ENCODE assay signal across 19 cellular contexts in the genomic region with DNA sequence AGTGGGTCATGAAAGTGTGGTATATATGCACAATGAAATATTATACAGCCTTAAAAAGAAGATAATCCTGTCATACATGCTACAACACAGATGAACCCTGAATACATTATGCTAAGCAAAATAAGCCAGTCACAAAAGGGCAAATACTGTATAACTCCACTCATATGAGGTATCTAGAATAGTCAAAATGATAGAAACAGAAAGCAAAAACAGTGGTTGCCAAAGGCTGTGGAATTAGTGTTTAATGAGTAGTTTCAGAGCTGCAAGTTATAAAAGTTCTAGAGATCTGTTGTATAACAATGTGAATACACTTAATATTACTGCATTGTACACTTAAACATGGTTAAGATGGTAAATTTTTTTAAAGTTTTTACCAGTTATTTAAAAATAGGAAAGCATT.
DNase-seq lines count a peak whose midpoint lies in the region; ATAC-seq and TF ChIP-seq lines count a peak whose summit lies in the region.
"Had no signal": no experiment of that assay in that cellular context is flagged by ENCODE, and none has a peak within 500 bp of the region (broad histone marks: within the 10 kb centered on the region; RNA-seq: fewer than 3 reads in every experiment).

No MANE protein-coding gene starts in this region.

- no peak for DNase-seq in SW 1271 (lab: John Stamatoyannopoulos, UW)
- DNase-seq in T-cell: no peak
- no peak for DNase-seq in neural progenitor cell (ENCODE audit: low spot score)
- no peak for DNase-seq in tibial artery
- DNase-seq: activated CD4-positive, alpha-beta memory T cell treated with anti-CD3 and anti-CD28 coated beads for 36 hours; DMS53; endodermal cell; foreskin keratinocyte; Kasumi-1; NCI-H146; NCI-H526 treated with DMSO at 0.1 percent for 48 hours; stomach; T-helper 9 cell had no signal

- H3K4me1 ChIP-seq in neural progenitor cell: no peaks in the 10 kb centered on the region
- no peaks in the 10 kb centered on the region for H3K4me1 ChIP-seq in tibial artery
- H3K4me1 ChIP-seq: foreskin keratinocyte, stomach had no signal

- no peak overlapping the region for H3K4me2 ChIP-seq in neural progenitor cell

- H3K4me3 ChIP-seq in neural progenitor cell (no peak overlapping the region), tibial artery (no peak overlapping the region)
- H3K4me3 ChIP-seq: stomach had no signal

- H3K27ac ChIP-seq in neural progenitor cell: no peak overlapping the region
- no peak overlapping the region for H3K27ac ChIP-seq in tibial artery
- H3K27ac ChIP-seq: foreskin keratinocyte, stomach had no signal

- H3K27me3 ChIP-seq in neural progenitor cell: no peaks in the 10 kb centered on the region
- H3K27me3 ChIP-seq in tibial artery: no peaks in the 10 kb centered on the region
- H3K27me3 ChIP-seq: foreskin keratinocyte, stomach had no signal

- no peaks in the 10 kb centered on the region for H3F3A ChIP-seq in neural progenitor cell (ENCODE audit: low read depth)

- H2AFZ ChIP-seq in neural progenitor cell (replicated peaks): no peak overlapping the region

- POLR2A ChIA-PET in T-cell (lab: Charles Lee): no interaction called here

- no peaks in the 10 kb centered on the region for H3K79me2 ChIP-seq in neural progenitor cell (ENCODE audit: low read depth)

- intact Hi-C loops in tibial artery (cut with DNase I; ENCODE audit: low total_unique reads): no loop called here

- peak; percentile 62 for ATAC-seq in GM18868 (IDR thresholded peaks at IDR 0.05; ENCODE audit: unreplicated experiment)
- peak; percentile 74 for ATAC-seq in GM21528 (IDR thresholded peaks at IDR 0.05; ENCODE audit: low FRiP score, unreplicated experiment)
- ATAC-seq in HG02973 (IDR thresholded peaks at IDR 0.05; ENCODE audit: unreplicated experiment): peak; percentile 85
- ATAC-seq in HG03558 (IDR thresholded peaks at IDR 0.05; ENCODE audit: extremely low read depth, unreplicated experiment): peak; percentile 82
- no peak for ATAC-seq in T-cell (replicated peaks in 1 of 4)
- ATAC-seq: foreskin keratinocyte, Right ventricle myocardium inferior had no signal

- H3K9me3 Mint-ChIP-seq in T-cell: peaks cover 0 to 7% (median 2%) of the 10 kb centered on the region in 3 donors
- no peaks in the 10 kb centered on the region for H3K9me3 Mint-ChIP-seq in neural progenitor cell
- H3K9me3 Mint-ChIP-seq: activated CD4-positive, alpha-beta memory T cell treated with anti-CD3 and anti-CD28 coated beads for 36 hours; endodermal cell had no signal

- no peaks in the 10 kb centered on the region for H4K20me1 ChIP-seq in neural progenitor cell (ENCODE audit: low read depth)

- H3K36me3 Mint-ChIP-seq in T-cell (peaks cover 76% of the 10 kb centered on the region), neural progenitor cell (peaks cover 16% of the 10 kb centered on the region)

- H3K36me3 ChIP-seq in neural progenitor cell (peaks cover 3% of the 10 kb centered on the region), tibial artery (peaks cover 29 to 41% (median 34%) of the 10 kb centered on the region in 3 donors)

- TF ChIP-seq CTCF in neural progenitor cell (IDR thresholded peaks at IDR 0.05) (no peak), tibial artery (IDR thresholded peaks at IDR 0.05) (no peak)

- H3K4me1 Mint-ChIP-seq in T-cell: no peaks in the 10 kb centered on the region
- H3K4me1 Mint-ChIP-seq in neural progenitor cell: no peaks in the 10 kb centered on the region
- H3K4me1 Mint-ChIP-seq: B cell, endodermal cell had no signal

- H3K9ac ChIP-seq in neural progenitor cell: no peak overlapping the region

- no peak overlapping the region for H3K4me3 Mint-ChIP-seq in T-cell
- H3K4me3 Mint-ChIP-seq in neural progenitor cell: no peak overlapping the region
- H3K4me3 Mint-ChIP-seq: activated CD4-positive, alpha-beta memory T cell treated with anti-CD3 and anti-CD28 coated beads for 36 hours; B cell; endodermal cell had no signal

- CTCF ChIA-PET in T-cell (lab: Charles Lee): no interaction called here

- H3K27ac Mint-ChIP-seq in T-cell: no peak overlapping the region
- H3K27ac Mint-ChIP-seq in neural progenitor cell: no peak overlapping the region
- H3K27ac Mint-ChIP-seq: B cell, endodermal cell had no signal

- H3K9me3 ChIP-seq in neural progenitor cell (ENCODE audit: low read depth): no peaks in the 10 kb centered on the region
- H3K9me3 ChIP-seq in tibial artery: no peaks in the 10 kb centered on the region
- H3K9me3 ChIP-seq: stomach had no signal

- H3K27me3 Mint-ChIP-seq in T-cell (no peaks in the 10 kb centered on the region), neural progenitor cell (ENCODE audit: insufficient read depth, low read depth) (no peaks in the 10 kb centered on the region)
- H3K27me3 Mint-ChIP-seq: activated CD4-positive, alpha-beta memory T cell treated with anti-CD3 and anti-CD28 coated beads for 36 hours; B cell had no signal

Comparison
In these comparisons a context has a peak if more than half of its experiments do, and no peak if none do; other contexts are left out.
1. ATAC-seq: peak in GM18868 (single experiment), GM21528 (single experiment), HG02973 (single experiment) and HG03558 (single experiment); none in T-cell (0 of 4).